22 cellular contexts compared by ENCODE assay signal in genomic region chr14:73022051-73022450, GRCh38. TPM values are rescaled to one million over a fixed set of nuclear protein-coding genes. Genes with fewer than 3 reads are reported as not detected.
A peak's percentile ranks its signal among the peaks of the same experiment; 100 is the strongest.
DNase-seq lines count a peak whose midpoint lies in the region; ATAC-seq, FAIRE-seq and TF ChIP-seq lines count a peak whose summit lies in the region.
"Had no signal": no experiment of that assay in that cellular context is flagged by ENCODE, and none has a peak within 500 bp of the region (broad histone marks: within the 10 kb centered on the region; RNA-seq: fewer than 3 reads in every experiment).

No MANE protein-coding gene starts in this region.

- no peak overlapping the region for H3K4ac ChIP-seq in IMR-90 (ENCODE audit: low read depth, low read length)

- dilution Hi-C loops in IMR-90 (cut with HindIII; ENCODE audit: low sequenced_read_pairs, unreplicated experiment) (no loop called here), mammary epithelial cell (cut with HindIII; ENCODE audit: low sequenced_read_pairs) (no loop called here)

- POLR2A ChIA-PET in AG04450 (lab: Yijun Ruan, JAX) (no interaction called here), IMR-90 (lab: Charles Lee; ENCODE audit: unreplicated experiment) (interaction anchor here (1.2 kb wide), 1 partner anchor 36 kb away, joined by 3 read pairs; the partner anchor contains the start of gene RBM25)

- no peak overlapping the region for H4K91ac ChIP-seq in IMR-90 (ENCODE audit: insufficient read depth, low read depth, low read length)

- TF ChIP-seq RAD21 in IMR-90 (IDR thresholded peaks at IDR 0.05; ENCODE audit: low read length) (no peak), neural cell (conservative IDR thresholded peaks at IDR 0.05) (no peak)

- WGBS in IMR-90 (ENCODE audit: extremely low coverage in 2 of 2, insufficient read length in 1 of 2), 2 experiments, result no CpG with 5 or more reads among the region's 4 CpGs
- WGBS in mammary epithelial cell (ENCODE audit: low coverage, missing lambda C conversion rate), result 100% methylated on average over 4 of the region's 4 CpGs
- WGBS in pancreas, 2 donors, result 92 to 95% methylated on average over 4 of the region's 4 CpGs

- no peaks in the 10 kb centered on the region for H3K9me2 ChIP-seq in neural cell (ENCODE audit: insufficient read depth, low read length)

- in situ Hi-C loops in IMR-90 (cut with MboI; ENCODE audit: low sequenced_read_pairs), result no loop called here
- in situ Hi-C loops in mammary epithelial cell (cut with MboI; ENCODE audit: low sequenced_read_pairs in 2 of 2), result no loop called here

- BruUV-seq in IMR-90 (replicated peaks; lab: Mats Ljungman, UMichigan) (no TSS peak), mammary epithelial cell (replicated peaks; lab: Mats Ljungman, UMichigan) (no TSS peak)

- H3K4me1 ChIP-seq in IMR-90 (ENCODE audit: control insufficient read depth, insufficient read depth, low read length) (no peaks in the 10 kb centered on the region), mammary epithelial cell (ENCODE audit: insufficient read depth, low read length) (peaks cover 5% of the 10 kb centered on the region), pancreas (peaks cover 0 to 11% (median 9%) of the 10 kb centered on the region in 3 donors)

- CTCF ChIA-PET in AG04450 (lab: Charles Lee) (no interaction called here), IMR-90 (lab: Yijun Ruan, JAX) (no interaction called here), mammary epithelial cell (lab: Charles Lee; ENCODE audit: low non-redundant PET) (no interaction called here)

- no peak for ATAC-seq in IMR-90 (ENCODE audit: low read depth)
- no peak for ATAC-seq in pancreas
- ATAC-seq in GM21576 (IDR thresholded peaks at IDR 0.05; ENCODE audit: unreplicated experiment), result no peak
- ATAC-seq: activated CD8-positive, alpha-beta T cell treated with anti-CD3 and anti-CD28 coated beads, Interleukin-2, amount 10 ng/mL, durations not matched to agents 7 days and 5 days; K562; mucosa of descending colon; upper lobe of right lung had no signal

- peaks cover 70% of the 10 kb centered on the region for H3K79me2 ChIP-seq in mammary epithelial cell (ENCODE audit: insufficient read depth, low read length)
- peaks cover 52% of the 10 kb centered on the region for H3K79me2 ChIP-seq in neural cell (replicated peaks; ENCODE audit: insufficient read depth, low read length)

- no peak overlapping the region for H3K18ac ChIP-seq in IMR-90 (ENCODE audit: low read depth, low read length)

- H4K20me1 ChIP-seq in IMR-90 (ENCODE audit: insufficient read depth, low read length) (peaks cover 44% of the 10 kb centered on the region; the same call in 1 of the 2 replicates), mammary epithelial cell (ENCODE audit: insufficient read depth, low read length) (no peaks in the 10 kb centered on the region), neural cell (ENCODE audit: insufficient read depth) (no peaks in the 10 kb centered on the region)

- no peak for TF ChIP-seq EP300 in neural cell (conservative IDR thresholded peaks at IDR 0.05; ENCODE audit: poor library complexity, severe bottlenecking)

- no peak overlapping the region for H2BK120ac ChIP-seq in IMR-90 (ENCODE audit: low read depth, low read length)

- H3K9ac ChIP-seq in IMR-90 (ENCODE audit: low read depth, low read length), result no peak overlapping the region
- no peak overlapping the region for H3K9ac ChIP-seq in mammary epithelial cell (ENCODE audit: insufficient read depth, low read length)
- H3K9ac ChIP-seq in neural cell (ENCODE audit: low read length), result no peak overlapping the region

- H3K4me3 ChIP-seq in AG04450 (ENCODE audit: low read depth, low read length), result 0 out of 2 replicates have a peak overlapping the region, but pooled peaks have one; percentile 17
- no peak overlapping the region for H3K4me3 ChIP-seq in IMR-90 (ENCODE audit: insufficient read depth, low read depth, low read length)
- H3K4me3 ChIP-seq in mammary epithelial cell (replicated peaks in 1 of 3; ENCODE audit: insufficient read depth in 1 of 3, low read depth in 2 of 3, low read length in 3 of 3), result no peak overlapping the region
- H3K4me3 ChIP-seq in neural cell (ENCODE audit: low read length), result peak overlapping the region; percentile 55
- H3K4me3 ChIP-seq in pancreas, result no peak overlapping the region
- H3K4me3 ChIP-seq: K562, mucosa of descending colon, upper lobe of right lung had no signal

- H2AK5ac ChIP-seq in IMR-90 (ENCODE audit: low read depth, low read length), result no peak overlapping the region

- H3F3A ChIP-seq in neural cell (ENCODE audit: insufficient read depth, low read length, poor library complexity, severe bottlenecking), result no peaks in the 10 kb centered on the region

- no peak overlapping the region for H3K23ac ChIP-seq in IMR-90 (ENCODE audit: low read depth, low read length)

- no peak for TF ChIP-seq POLR2A in IMR-90 (IDR thresholded peaks at IDR 0.05; ENCODE audit: low read depth, low read length)

- H3K4me2 ChIP-seq in IMR-90 (ENCODE audit: low read depth, low read length) (peak overlapping the region; percentile 59), mammary epithelial cell (ENCODE audit: insufficient read depth, low read depth, low read length) (no peak overlapping the region), neural cell (ENCODE audit: low read length) (peak overlapping the region; percentile 58)

- no peak overlapping the region for H2BK20ac ChIP-seq in IMR-90 (ENCODE audit: low read depth, low read length)

- H3K27me3 ChIP-seq in AG04450 (ENCODE audit: control insufficient read depth, insufficient read depth, low read length), result no peaks in the 10 kb centered on the region
- H3K27me3 ChIP-seq in IMR-90 (ENCODE audit: control insufficient read depth, insufficient read depth, low read length), result no peaks in the 10 kb centered on the region
- no peaks in the 10 kb centered on the region for H3K27me3 ChIP-seq in mammary epithelial cell (ENCODE audit: insufficient read depth, low read length)
- H3K27me3 ChIP-seq in neural cell (ENCODE audit: insufficient read depth, low read depth, low read length), result no peaks in the 10 kb centered on the region
- no peaks in the 10 kb centered on the region for H3K27me3 ChIP-seq in pancreas
- H3K27me3 ChIP-seq: upper lobe of right lung had no signal

- peaks cover 42% of the 10 kb centered on the region for H3K36me3 ChIP-seq in IMR-90 (ENCODE audit: control insufficient read depth, insufficient read depth, low read length)
- H3K36me3 ChIP-seq in mammary epithelial cell (ENCODE audit: insufficient read depth, low read length), result peaks cover 6% of the 10 kb centered on the region
- H3K36me3 ChIP-seq in neural cell (ENCODE audit: insufficient read depth, low read length), result no peaks in the 10 kb centered on the region
- H3K36me3 ChIP-seq in pancreas, result peaks cover 0 to 6% (median 0%) of the 10 kb centered on the region in 3 donors

- intact Hi-C loops in IMR-90 (cut with micrococcal nuclease) (no loop called here), mammary epithelial cell (cut with micrococcal nuclease) (no loop called here), pancreas (cut with DNase I) (no loop called here)

- H2BK15ac ChIP-seq in IMR-90 (ENCODE audit: low read depth, low read length), result no peak overlapping the region

- H4K8ac ChIP-seq in IMR-90 (ENCODE audit: low read depth in 2 of 2, low read length in 2 of 2), result no peak overlapping the region

- H3K79me1 ChIP-seq in IMR-90 (ENCODE audit: low read depth in 1 of 2, low read length in 2 of 2), result peaks cover 25 to 74% of the 10 kb centered on the region in 2 experiments

- DNase-seq in AG04450 (ENCODE audit: low read depth, low spot score) (no peak), IMR-90 (no peak), mammary epithelial cell (peak; percentile 30), pancreas (no peak), GM10266 (ENCODE audit: extremely low spot score) (no peak)
- DNase-seq: activated CD4-positive, CD25-positive, alpha-beta regulatory T cell treated with anti-CD3 and anti-CD28 coated beads, Interleukin-2, amount 50 U/mL, for 72 hours; activated CD8-positive, alpha-beta T cell treated with anti-CD3 and anti-CD28 coated beads, Interleukin-2, amount 10 ng/mL, durations not matched to agents 7 days and 5 days; activated naive CD4-positive, alpha-beta T cell treated with Interleukin-2 at 50 U/mL for 16 hours; anterior cingulate cortex; CD4-positive, alpha-beta memory T cell; central memory CD4-positive, alpha-beta T cell; GDM1; immature natural killer cell; mucosa of descending colon; NCI-H146; NCI-H526; SW 1271; upper lobe of right lung had no signal

- H3K9me3 ChIP-seq in AG04450 (ENCODE audit: control insufficient read depth, insufficient read depth, low read length) (no peaks in the 10 kb centered on the region), IMR-90 (ENCODE audit: control insufficient read depth, insufficient read depth, low read length) (no peaks in the 10 kb centered on the region), mammary epithelial cell (replicated peaks; ENCODE audit: insufficient read depth, low read length) (no peaks in the 10 kb centered on the region), neural cell (ENCODE audit: low read length) (no peaks in the 10 kb centered on the region), pancreas (no peaks in the 10 kb centered on the region)
- H3K9me3 ChIP-seq: mucosa of descending colon, upper lobe of right lung had no signal

- no peak overlapping the region for H2AK9ac ChIP-seq in IMR-90 (replicated peaks; ENCODE audit: low read depth, low read length, poor library complexity)

- no peak for FAIRE-seq in pancreas (lab: Jason Lieb, UNC)
- FAIRE-seq: K562 had no signal

- H3K9me1 ChIP-seq in IMR-90 (ENCODE audit: insufficient read depth, low read length), result peaks cover 11% of the 10 kb centered on the region; the same call in 1 of the 2 replicates

- H4K5ac ChIP-seq in IMR-90 (ENCODE audit: low read depth, low read length), result no peak overlapping the region

- no peak overlapping the region for H2BK5ac ChIP-seq in IMR-90 (ENCODE audit: low read depth, low read length, poor library complexity, severe bottlenecking)

- H3K27ac ChIP-seq in AG04450 (ENCODE audit: low read depth, low read length) (no peak overlapping the region), IMR-90 (ENCODE audit: insufficient read depth, low read length) (no peak overlapping the region), mammary epithelial cell (ENCODE audit: insufficient read depth, low read depth, low read length) (no peak overlapping the region), neural cell (ENCODE audit: low read length) (no peak overlapping the region), pancreas (no peak overlapping the region)
- H3K27ac ChIP-seq: epithelial cell of prostate, upper lobe of right lung had no signal

- H2AFZ ChIP-seq in IMR-90 (replicated peaks; ENCODE audit: low read length, poor library complexity) (no peak overlapping the region), mammary epithelial cell (ENCODE audit: low read depth, low read length) (no peak overlapping the region), neural cell (ENCODE audit: low read depth, low read length) (no peak overlapping the region)

- H3K14ac ChIP-seq in IMR-90 (replicated peaks; ENCODE audit: low read depth, low read length), result no peak overlapping the region

- no peak for TF ChIP-seq CTCF in AG04450 (IDR thresholded peaks at IDR 0.05; ENCODE audit: low read depth, low read length)
- no peak for TF ChIP-seq CTCF in IMR-90 (conservative IDR thresholded peaks at IDR 0.05; ENCODE audit: low read depth, low read length)
- TF ChIP-seq CTCF in mammary epithelial cell (conservative IDR thresholded peaks at IDR 0.05 in 1 of 2, IDR thresholded peaks at IDR 0.05 in 1 of 2; ENCODE audit: extremely low read depth in 1 of 2, insufficient read depth in 1 of 2, low read depth in 1 of 2, low read length in 2 of 2), result no peak
- TF ChIP-seq CTCF in neural cell (IDR thresholded peaks at IDR 0.05; ENCODE audit: poor library complexity, severe bottlenecking), result no peak
- no peak for TF ChIP-seq CTCF in pancreas (IDR thresholded peaks at IDR 0.05)
- TF ChIP-seq CTCF in GM10266 (IDR thresholded peaks at IDR 0.05; ENCODE audit: control insufficient read depth, insufficient read depth, low read depth, missing control alignments), result no peak

- H3K56ac ChIP-seq in IMR-90 (ENCODE audit: extremely low read depth, insufficient read depth, low read length), result no peak overlapping the region

RNA-seq across cellular contexts. Expression of gene ZFYVE1, which starts 4.9 kb away (rescaled TPM):
- 24.5 and 27.4 TPM in 2 replicates for polyA plus RNA-seq in AG04450 (2011; rRNA removed)
- 54.7 and 62.3 TPM in 2 replicates for polyA minus RNA-seq in AG04450 (2011; rRNA and poly(A)+ RNA removed)
- total RNA-seq in IMR-90 (2012; rRNA removed), result 11.1 and 12.2 TPM in 2 replicates
- 14.2 and 16.5 TPM in 2 replicates for polyA plus RNA-seq in IMR-90 (2012; rRNA removed)
- polyA plus RNA-seq in IMR-90 (2012; cell fraction: cytosol; rRNA removed), result 16.0 and 23.7 TPM in 2 replicates
- polyA plus RNA-seq in IMR-90 (2012; cell fraction: nucleus; rRNA removed; ENCODE audit: low replicate concordance), result 31.7 and 37.7 TPM in 2 replicates
- 10 to 100 TPM; 20.6 to 32.7 TPM for total RNA-seq in mammary epithelial cell
- 11.1 TPM for polyA plus RNA-seq in mammary epithelial cell
- polyA minus RNA-seq in mammary epithelial cell, result 13.0 TPM
- polyA plus RNA-seq in neural cell, result 11.5 and 13.1 TPM in 2 replicates
- polyA minus RNA-seq in neural cell, result 36.3 and 38.7 TPM in 2 replicates
- total RNA-seq in pancreas, result 10 to 100 TPM in 1 of 6 donors, 1 to 10 TPM in 5; 3.1 to 13.8 (median 6.9) TPM
- 1 to 10 TPM; 3.2 to 4.4 TPM for polyA plus RNA-seq in pancreas

RNA-seq across cellular contexts. Expression of gene RBM25, which starts 36.3 kb away (rescaled TPM):
- 48.2 and 52.4 TPM in 2 replicates for polyA plus RNA-seq in AG04450 (2011; rRNA removed)
- 27.5 and 34.8 TPM in 2 replicates for polyA minus RNA-seq in AG04450 (2011; rRNA and poly(A)+ RNA removed)
- total RNA-seq in IMR-90 (2012; rRNA removed), result 32.3 and 46.1 TPM in 2 replicates
- 26.6 and 32.9 TPM in 2 replicates for polyA plus RNA-seq in IMR-90 (2012; rRNA removed)
- 7.1 and 7.8 TPM in 2 replicates for polyA plus RNA-seq in IMR-90 (2012; cell fraction: cytosol; rRNA removed)
- polyA plus RNA-seq in IMR-90 (2012; cell fraction: nucleus; rRNA removed; ENCODE audit: low replicate concordance), result 38.8 and 103 TPM in 2 replicates
- total RNA-seq in mammary epithelial cell, result 10 to 100 TPM; 27.2 to 87.7 TPM
- polyA plus RNA-seq in mammary epithelial cell, result 18.2 TPM
- polyA minus RNA-seq in mammary epithelial cell, result 27.5 TPM
- polyA plus RNA-seq in neural cell, result 172 and 206 TPM in 2 replicates
- polyA minus RNA-seq in neural cell, result 112 and 152 TPM in 2 replicates
- total RNA-seq in pancreas, result 10 to 100 TPM; 22.7 to 39.6 (median 28.4) TPM
- 10 to 100 TPM; 52.5 to 62.8 TPM for polyA plus RNA-seq in pancreas

Comparison
In these comparisons a context has a peak if more than half of its experiments do, and no peak if none do; other contexts are left out.
1. H3K4me3 ChIP-seq: peak in AG04450 (single experiment) and neural cell (single experiment); none in IMR-90 (single experiment), mammary epithelial cell (0 of 3) and pancreas (0 of 4).